In the genomic region with DNA sequence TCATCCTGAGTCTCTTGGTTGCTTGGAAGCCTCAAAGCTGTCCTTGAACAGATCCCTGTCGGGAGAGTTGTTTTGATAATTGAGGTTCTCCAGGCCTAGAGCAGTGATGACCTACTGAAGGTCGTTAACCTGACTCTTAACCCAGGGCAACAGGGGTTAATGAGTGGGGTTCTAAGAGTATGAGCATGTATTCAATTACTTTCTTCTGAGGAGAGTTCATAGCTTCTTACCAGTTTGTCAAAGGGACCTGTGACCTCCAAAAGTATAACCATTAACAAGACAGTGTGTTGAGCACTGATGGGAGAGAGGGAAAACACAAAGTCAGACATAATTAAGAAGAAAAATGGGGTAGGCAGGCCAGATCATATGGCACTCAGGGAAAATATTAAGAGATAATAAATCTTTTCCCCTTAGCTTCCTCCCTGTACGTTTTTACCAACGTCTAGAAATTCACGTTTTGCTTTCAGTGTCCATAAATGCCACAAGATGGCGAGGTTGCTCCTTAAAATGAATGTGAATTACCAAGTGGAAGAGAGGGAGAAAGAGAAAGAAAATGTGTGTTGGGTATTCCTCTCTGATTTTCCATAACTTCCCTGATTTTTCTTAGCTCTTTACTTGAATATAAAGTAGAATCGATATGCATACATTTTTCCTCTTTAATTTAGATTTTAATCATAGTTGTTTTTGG, we compare ENCODE assay signal across 8 cellular contexts.
A peak's percentile ranks its signal among the peaks of the same experiment; 100 is the strongest.
DNase-seq lines count a peak whose midpoint lies in the region; ATAC-seq and TF ChIP-seq lines count a peak whose summit lies in the region.

No MANE protein-coding gene starts in this region.

- TF ChIP-seq POLR2A in GM18505 (IDR thresholded peaks at IDR 0.05; ENCODE audit: borderline replicate concordance, extremely low read depth, insufficient read depth, insufficient read length): no peak

- peak; percentile 47 for ATAC-seq in HG02885 (IDR thresholded peaks at IDR 0.05; ENCODE audit: poor library complexity, unreplicated experiment)
- no peak for ATAC-seq in GM18505 (IDR thresholded peaks at IDR 0.05; ENCODE audit: unreplicated experiment)

- DNase-seq in NOMO-1 (lab: John Stamatoyannopoulos, UW; ENCODE audit: unreplicated experiment in 2 of 2) (peak; percentile 21 to 64), NOMO-1 treated with dmso at 0.1 percent for 144 hours (lab: John Stamatoyannopoulos, UW; ENCODE audit: unreplicated experiment) (no peak), NCI-H82 (lab: John Stamatoyannopoulos, UW) (peak; percentile 72), cerebellum (ENCODE audit: low spot score) (peak; percentile 17), midbrain (lab: John Stamatoyannopoulos, UW) (peak; percentile 47)
- no peak for DNase-seq in central memory CD4-positive, alpha-beta T cell

Comparison
In these comparisons a context has a peak if more than half of its experiments do, and no peak if none do; other contexts are left out.
1. DNase-seq: peak in NOMO-1 (2 of 2), NCI-H82 (single experiment), cerebellum (single experiment) and midbrain (single experiment); none in NOMO-1 treated with dmso at 0.1 percent for 144 hours (single experiment) and central memory CD4-positive, alpha-beta T cell (single experiment).